1 cellular context compared by ENCODE assay signal in the genomic region with DNA sequence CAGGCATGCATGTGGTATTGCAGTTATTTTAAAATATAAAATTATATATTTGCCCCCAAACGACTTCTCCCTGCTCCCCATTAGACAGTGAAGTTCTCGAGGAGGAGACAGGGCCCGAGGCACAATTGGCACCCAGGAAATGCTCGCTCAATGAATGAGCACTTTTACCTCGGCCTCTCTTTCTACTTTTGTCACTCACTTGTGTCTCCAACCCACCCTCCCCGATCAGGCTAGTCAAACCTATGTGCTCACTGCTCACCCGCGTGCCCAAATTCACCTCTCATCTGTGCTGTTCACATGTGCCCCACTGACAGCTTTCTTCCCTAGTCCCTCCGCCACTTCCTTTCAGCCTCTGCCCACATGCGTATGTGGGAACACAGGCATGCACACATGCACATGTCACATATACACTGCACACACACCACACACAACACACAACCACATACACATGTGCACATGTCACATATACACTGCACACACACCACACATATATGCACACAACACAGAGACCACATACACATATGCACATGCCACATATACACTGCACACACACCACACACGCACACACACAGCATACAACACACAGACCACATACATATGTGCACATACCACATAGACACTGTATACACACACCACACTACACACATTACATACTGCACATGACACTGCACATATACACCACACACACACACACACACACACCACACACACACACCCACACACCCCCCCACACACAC.
TF ChIP-seq lines count a peak whose summit lies in the region.

No MANE protein-coding gene starts in this region.

TF ChIP-seq in K562, 482 proteins besides CTCF, POLR2A, EP300 and RAD21:
- TF ChIP-seq, protein P1, sequence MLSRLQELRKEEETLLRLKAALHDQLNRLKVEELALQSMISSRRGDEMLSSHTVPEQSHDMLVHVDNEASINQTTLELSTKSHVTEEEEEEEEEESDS (CRISPR knock-in tag; IDR thresholded peaks at IDR 0.05): no peak
- TF ChIP-seq EGR1 (conservative IDR thresholded peaks at IDR 0.05) (peak; percentile 55; the same call in 1 of the 2 replicates), CBX1 (IDR thresholded peaks at IDR 0.05; ENCODE audit: low read depth) (no peak), POLR3A (IDR thresholded peaks at IDR 0.05; ENCODE audit: borderline replicate concordance, extremely low read depth, insufficient read depth, insufficient read length) (no peak), PHF20 (IDR thresholded peaks at IDR 0.05; ENCODE audit: partially characterized antibody) (peak; percentile 55), ZNF79 (CRISPR knock-in tag; IDR thresholded peaks at IDR 0.05; ENCODE audit: low read depth) (no peak), IRF2 (CRISPR knock-in tag; IDR thresholded peaks at IDR 0.05) (no peak), RNF2 (IDR thresholded peaks at IDR 0.05) (no peak), ZNF766 (CRISPR knock-in tag; conservative IDR thresholded peaks at IDR 0.05) (no peak), ZNF584 (CRISPR knock-in tag; IDR thresholded peaks at IDR 0.05; ENCODE audit: low read depth) (no peak), MIER1 (IDR thresholded peaks at IDR 0.05; ENCODE audit: low read depth) (no peak), KLF13 (tag; IDR thresholded peaks at IDR 0.05; ENCODE audit: borderline replicate concordance, low read depth) (no peak), SRSF1 (IDR thresholded peaks at IDR 0.05; ENCODE audit: low read depth, low read length) (no peak), POLR2AphosphoS2 (IDR thresholded peaks at IDR 0.05; ENCODE audit: low read length) (no peak), XRCC3 (IDR thresholded peaks at IDR 0.05) (no peak), GABPA (tag; conservative IDR thresholded peaks at IDR 0.05; ENCODE audit: low read depth) (no peak), SAFB (IDR thresholded peaks at IDR 0.05; ENCODE audit: borderline replicate concordance, low read depth, low read length) (no peak), LARP7 (IDR thresholded peaks at IDR 0.05) (peak; percentile 67; the same call in 1 of the 2 replicates), ZBTB17 (CRISPR knock-in tag; IDR thresholded peaks at IDR 0.05) (no peak), SLC30A9 (CRISPR knock-in tag; IDR thresholded peaks at IDR 0.05) (no peak), KDM1A (IDR thresholded peaks at IDR 0.05) (peak in 1 of 2 experiments; percentile 64; a peak in 1 of 4 replicates), U2AF2 (optimal IDR thresholded peaks at IDR 0.05; ENCODE audit: low read depth, low read length) (no peak), HDAC1 (IDR thresholded peaks at IDR 0.05) (0 out of 4 replicates have a peak, but pooled peaks of 1 of the 2 experiments have one; percentile 41), NUFIP1 (IDR thresholded peaks at IDR 0.05; ENCODE audit: partially characterized antibody) (peak; percentile 59), NR2C2 (CRISPR knock-in tag; IDR thresholded peaks at IDR 0.05) (no peak), NR2C2 (tag; IDR thresholded peaks at IDR 0.05) (no peak), HDGF (IDR thresholded peaks at IDR 0.05) (0 out of 2 replicates have a peak, but pooled peaks have one; percentile 61), ELF4 (CRISPR knock-in tag; IDR thresholded peaks at IDR 0.05) (peak; percentile 12; the same call in 1 of the 2 replicates), SMARCA5 (IDR thresholded peaks at IDR 0.05) (peak; percentile 69; the same call in 1 of the 2 replicates), ZNF561 (CRISPR knock-in tag; conservative IDR thresholded peaks at IDR 0.05) (no peak), SAFB2 (IDR thresholded peaks at IDR 0.05; ENCODE audit: borderline replicate concordance, low read depth, low read length, severe bottlenecking) (no peak), EWSR1 (IDR thresholded peaks at IDR 0.05; ENCODE audit: borderline replicate concordance, low read depth, partially characterized antibody) (no peak)
- TF ChIP-seq, protein P2, sequence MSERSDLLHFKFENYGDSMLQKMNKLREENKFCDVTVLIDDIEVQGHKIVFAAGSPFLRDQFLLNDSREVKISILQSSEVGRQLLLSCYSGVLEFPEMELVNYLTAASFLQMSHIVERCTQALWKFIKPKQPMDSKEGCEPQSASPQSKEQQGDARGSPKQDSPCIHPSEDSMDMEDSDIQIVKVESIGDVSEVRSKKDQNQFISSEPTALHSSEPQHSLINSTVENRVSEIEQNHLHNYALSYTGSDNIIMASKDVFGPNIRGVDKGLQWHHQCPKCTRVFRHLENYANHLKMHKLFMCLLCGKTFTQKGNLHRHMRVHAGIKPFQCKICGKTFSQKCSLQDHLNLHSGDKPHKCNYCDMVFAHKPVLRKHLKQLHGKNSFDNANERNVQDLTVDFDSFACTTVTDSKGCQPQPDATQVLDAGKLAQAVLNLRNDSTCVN (CRISPR knock-in tag; IDR thresholded peaks at IDR 0.05): peak; percentile 73; the same call in 1 of the 2 replicates
- TF ChIP-seq, protein P3, sequence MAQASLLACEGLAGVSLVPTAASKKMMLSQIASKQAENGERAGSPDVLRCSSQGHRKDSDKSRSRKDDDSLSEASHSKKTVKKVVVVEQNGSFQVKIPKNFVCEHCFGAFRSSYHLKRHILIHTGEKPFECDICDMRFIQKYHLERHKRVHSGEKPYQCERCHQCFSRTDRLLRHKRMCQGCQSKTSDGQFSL (CRISPR knock-in tag; IDR thresholded peaks at IDR 0.05): peak; percentile 90
- TF ChIP-seq, protein P3 (tag; IDR thresholded peaks at IDR 0.05): no peak
- TF ChIP-seq, protein P4, sequence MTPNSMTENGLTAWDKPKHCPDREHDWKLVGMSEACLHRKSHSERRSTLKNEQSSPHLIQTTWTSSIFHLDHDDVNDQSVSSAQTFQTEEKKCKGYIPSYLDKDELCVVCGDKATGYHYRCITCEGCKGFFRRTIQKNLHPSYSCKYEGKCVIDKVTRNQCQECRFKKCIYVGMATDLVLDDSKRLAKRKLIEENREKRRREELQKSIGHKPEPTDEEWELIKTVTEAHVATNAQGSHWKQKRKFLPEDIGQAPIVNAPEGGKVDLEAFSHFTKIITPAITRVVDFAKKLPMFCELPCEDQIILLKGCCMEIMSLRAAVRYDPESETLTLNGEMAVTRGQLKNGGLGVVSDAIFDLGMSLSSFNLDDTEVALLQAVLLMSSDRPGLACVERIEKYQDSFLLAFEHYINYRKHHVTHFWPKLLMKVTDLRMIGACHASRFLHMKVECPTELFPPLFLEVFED (CRISPR knock-in tag; conservative IDR thresholded peaks at IDR 0.05): peak; percentile 66; the same call in 1 of the 2 replicates
- TF ChIP-seq, protein P5, sequence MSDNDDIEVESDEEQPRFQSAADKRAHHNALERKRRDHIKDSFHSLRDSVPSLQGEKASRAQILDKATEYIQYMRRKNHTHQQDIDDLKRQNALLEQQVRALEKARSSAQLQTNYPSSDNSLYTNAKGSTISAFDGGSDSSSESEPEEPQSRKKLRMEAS (CRISPR knock-in tag; IDR thresholded peaks at IDR 0.05): peak; percentile 49; the same call in 1 of the 2 replicates
- TF ChIP-seq, protein P6, sequence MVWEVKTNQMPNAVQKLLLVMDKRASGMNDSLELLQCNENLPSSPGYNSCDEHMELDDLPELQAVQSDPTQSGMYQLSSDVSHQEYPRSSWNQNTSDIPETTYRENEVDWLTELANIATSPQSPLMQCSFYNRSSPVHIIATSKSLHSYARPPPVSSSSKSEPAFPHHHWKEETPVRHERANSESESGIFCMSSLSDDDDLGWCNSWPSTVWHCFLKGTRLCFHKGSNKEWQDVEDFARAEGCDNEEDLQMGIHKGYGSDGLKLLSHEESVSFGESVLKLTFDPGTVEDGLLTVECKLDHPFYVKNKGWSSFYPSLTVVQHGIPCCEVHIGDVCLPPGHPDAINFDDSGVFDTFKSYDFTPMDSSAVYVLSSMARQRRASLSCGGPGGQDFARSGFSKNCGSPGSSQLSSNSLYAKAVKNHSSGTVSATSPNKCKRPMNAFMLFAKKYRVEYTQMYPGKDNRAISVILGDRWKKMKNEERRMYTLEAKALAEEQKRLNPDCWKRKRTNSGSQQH (CRISPR knock-in tag; IDR thresholded peaks at IDR 0.05): peak; percentile 80; the same call in 1 of the 2 replicates
- TF ChIP-seq, protein P7, sequence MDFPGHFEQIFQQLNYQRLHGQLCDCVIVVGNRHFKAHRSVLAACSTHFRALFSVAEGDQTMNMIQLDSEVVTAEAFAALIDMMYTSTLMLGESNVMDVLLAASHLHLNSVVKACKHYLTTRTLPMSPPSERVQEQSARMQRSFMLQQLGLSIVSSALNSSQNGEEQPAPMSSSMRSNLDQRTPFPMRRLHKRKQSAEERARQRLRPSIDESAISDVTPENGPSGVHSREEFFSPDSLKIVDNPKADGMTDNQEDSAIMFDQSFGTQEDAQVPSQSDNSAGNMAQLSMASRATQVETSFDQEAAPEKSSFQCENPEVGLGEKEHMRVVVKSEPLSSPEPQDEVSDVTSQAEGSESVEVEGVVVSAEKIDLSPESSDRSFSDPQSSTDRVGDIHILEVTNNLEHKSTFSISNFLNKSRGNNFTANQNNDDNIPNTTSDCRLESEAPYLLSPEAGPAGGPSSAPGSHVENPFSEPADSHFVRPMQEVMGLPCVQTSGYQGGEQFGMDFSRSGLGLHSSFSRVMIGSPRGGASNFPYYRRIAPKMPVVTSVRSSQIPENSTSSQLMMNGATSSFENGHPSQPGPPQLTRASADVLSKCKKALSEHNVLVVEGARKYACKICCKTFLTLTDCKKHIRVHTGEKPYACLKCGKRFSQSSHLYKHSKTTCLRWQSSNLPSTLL (IDR thresholded peaks at IDR 0.05): 0 out of 2 replicates have a peak, but pooled peaks have one; percentile 34
- TF ChIP-seq, protein P8, sequence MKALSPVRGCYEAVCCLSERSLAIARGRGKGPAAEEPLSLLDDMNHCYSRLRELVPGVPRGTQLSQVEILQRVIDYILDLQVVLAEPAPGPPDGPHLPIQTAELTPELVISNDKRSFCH (CRISPR knock-in tag; IDR thresholded peaks at IDR 0.05): no peak
- TF ChIP-seq, protein P8 (tag; IDR thresholded peaks at IDR 0.05): 0 out of 2 replicates have a peak, but pooled peaks have one; percentile 18
- TF ChIP-seq, protein P9, sequence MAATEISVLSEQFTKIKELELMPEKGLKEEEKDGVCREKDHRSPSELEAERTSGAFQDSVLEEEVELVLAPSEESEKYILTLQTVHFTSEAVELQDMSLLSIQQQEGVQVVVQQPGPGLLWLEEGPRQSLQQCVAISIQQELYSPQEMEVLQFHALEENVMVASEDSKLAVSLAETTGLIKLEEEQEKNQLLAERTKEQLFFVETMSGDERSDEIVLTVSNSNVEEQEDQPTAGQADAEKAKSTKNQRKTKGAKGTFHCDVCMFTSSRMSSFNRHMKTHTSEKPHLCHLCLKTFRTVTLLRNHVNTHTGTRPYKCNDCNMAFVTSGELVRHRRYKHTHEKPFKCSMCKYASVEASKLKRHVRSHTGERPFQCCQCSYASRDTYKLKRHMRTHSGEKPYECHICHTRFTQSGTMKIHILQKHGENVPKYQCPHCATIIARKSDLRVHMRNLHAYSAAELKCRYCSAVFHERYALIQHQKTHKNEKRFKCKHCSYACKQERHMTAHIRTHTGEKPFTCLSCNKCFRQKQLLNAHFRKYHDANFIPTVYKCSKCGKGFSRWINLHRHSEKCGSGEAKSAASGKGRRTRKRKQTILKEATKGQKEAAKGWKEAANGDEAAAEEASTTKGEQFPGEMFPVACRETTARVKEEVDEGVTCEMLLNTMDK (IDR thresholded peaks at IDR 0.05; ENCODE audit: borderline replicate concordance, insufficient read depth, low read depth, low read length, poor library complexity, severe bottlenecking): no peak
- TF ChIP-seq, protein P10, sequence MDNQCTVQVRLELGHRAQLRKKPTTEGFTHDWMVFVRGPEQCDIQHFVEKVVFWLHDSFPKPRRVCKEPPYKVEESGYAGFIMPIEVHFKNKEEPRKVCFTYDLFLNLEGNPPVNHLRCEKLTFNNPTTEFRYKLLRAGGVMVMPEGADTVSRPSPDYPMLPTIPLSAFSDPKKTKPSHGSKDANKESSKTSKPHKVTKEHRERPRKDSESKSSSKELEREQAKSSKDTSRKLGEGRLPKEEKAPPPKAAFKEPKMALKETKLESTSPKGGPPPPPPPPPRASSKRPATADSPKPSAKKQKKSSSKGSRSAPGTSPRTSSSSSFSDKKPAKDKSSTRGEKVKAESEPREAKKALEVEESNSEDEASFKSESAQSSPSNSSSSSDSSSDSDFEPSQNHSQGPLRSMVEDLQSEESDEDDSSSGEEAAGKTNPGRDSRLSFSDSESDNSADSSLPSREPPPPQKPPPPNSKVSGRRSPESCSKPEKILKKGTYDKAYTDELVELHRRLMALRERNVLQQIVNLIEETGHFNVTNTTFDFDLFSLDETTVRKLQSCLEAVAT (IDR thresholded peaks at IDR 0.05): 0 out of 4 replicates have a peak, but pooled peaks of 1 of the 2 experiments have one; percentile 62
- TF ChIP-seq, protein P11, sequence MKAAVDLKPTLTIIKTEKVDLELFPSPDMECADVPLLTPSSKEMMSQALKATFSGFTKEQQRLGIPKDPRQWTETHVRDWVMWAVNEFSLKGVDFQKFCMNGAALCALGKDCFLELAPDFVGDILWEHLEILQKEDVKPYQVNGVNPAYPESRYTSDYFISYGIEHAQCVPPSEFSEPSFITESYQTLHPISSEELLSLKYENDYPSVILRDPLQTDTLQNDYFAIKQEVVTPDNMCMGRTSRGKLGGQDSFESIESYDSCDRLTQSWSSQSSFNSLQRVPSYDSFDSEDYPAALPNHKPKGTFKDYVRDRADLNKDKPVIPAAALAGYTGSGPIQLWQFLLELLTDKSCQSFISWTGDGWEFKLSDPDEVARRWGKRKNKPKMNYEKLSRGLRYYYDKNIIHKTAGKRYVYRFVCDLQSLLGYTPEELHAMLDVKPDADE (conservative IDR thresholded peaks at IDR 0.05; ENCODE audit: control insufficient read depth, low read depth, low read length): no peak
- TF ChIP-seq, protein P12, sequence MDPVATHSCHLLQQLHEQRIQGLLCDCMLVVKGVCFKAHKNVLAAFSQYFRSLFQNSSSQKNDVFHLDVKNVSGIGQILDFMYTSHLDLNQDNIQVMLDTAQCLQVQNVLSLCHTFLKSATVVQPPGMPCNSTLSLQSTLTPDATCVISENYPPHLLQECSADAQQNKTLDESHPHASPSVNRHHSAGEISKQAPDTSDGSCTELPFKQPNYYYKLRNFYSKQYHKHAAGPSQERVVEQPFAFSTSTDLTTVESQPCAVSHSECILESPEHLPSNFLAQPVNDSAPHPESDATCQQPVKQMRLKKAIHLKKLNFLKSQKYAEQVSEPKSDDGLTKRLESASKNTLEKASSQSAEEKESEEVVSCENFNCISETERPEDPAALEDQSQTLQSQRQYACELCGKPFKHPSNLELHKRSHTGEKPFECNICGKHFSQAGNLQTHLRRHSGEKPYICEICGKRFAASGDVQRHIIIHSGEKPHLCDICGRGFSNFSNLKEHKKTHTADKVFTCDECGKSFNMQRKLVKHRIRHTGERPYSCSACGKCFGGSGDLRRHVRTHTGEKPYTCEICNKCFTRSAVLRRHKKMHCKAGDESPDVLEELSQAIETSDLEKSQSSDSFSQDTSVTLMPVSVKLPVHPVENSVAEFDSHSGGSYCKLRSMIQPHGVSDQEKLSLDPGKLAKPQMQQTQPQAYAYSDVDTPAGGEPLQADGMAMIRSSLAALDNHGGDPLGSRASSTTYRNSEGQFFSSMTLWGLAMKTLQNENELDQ (CRISPR knock-in tag; IDR thresholded peaks at IDR 0.05; ENCODE audit: borderline replicate concordance): no peak
